ENCODE assay signal across 8 cellular contexts in genomic region chr10:80535671-80536360, GRCh38. TPM values are rescaled to one million over a fixed set of nuclear protein-coding genes. Genes with fewer than 3 reads are reported as not detected.
DNase-seq lines count a peak whose midpoint lies in the region; ATAC-seq and TF ChIP-seq lines count a peak whose summit lies in the region.

No MANE protein-coding gene starts in this region.

- ATAC-seq in GM21360 (IDR thresholded peaks at IDR 0.05; ENCODE audit: unreplicated experiment) (peak; percentile 90), IMR-90 (ENCODE audit: low read depth) (no peak)
- peak; percentile 85 to 87 for ATAC-seq in activated CD4-positive, CD25-positive, alpha-beta regulatory T cell treated with anti-CD3 and anti-CD28 coated beads, Interleukin-2, amount 50 U/mL, for 24 hours

- in situ Hi-C loops in IMR-90 (cut with MboI; ENCODE audit: low sequenced_read_pairs): no loop called here

- no peaks in the 10 kb centered on the region for H3K9me3 ChIP-seq in IMR-90 (ENCODE audit: control insufficient read depth, insufficient read depth, low read length)

- no peaks in the 10 kb centered on the region for H3K36me3 ChIP-seq in IMR-90 (ENCODE audit: control insufficient read depth, insufficient read depth, low read length)

- H3K79me1 ChIP-seq in IMR-90 (ENCODE audit: low read depth in 1 of 2, low read length in 2 of 2): no peaks in the 10 kb centered on the region

- TF ChIP-seq POLR2A in IMR-90 (IDR thresholded peaks at IDR 0.05; ENCODE audit: low read depth, low read length): no peak

- 51% methylated on average over 41 of the region's 50 CpGs; no CpG with 5 or more reads in 1 of the 2 experiments for WGBS in IMR-90 (ENCODE audit: extremely low coverage in 2 of 2, insufficient read length in 1 of 2), 2 experiments

- dilution Hi-C loops in IMR-90 (cut with HindIII; ENCODE audit: low sequenced_read_pairs, unreplicated experiment): no loop called here

- no peaks in the 10 kb centered on the region for H3K9me1 ChIP-seq in IMR-90 (ENCODE audit: insufficient read depth, low read length)

- H3K36me3 Mint-ChIP-seq in dendritic cell treated with granulocyte-macrophage colony-stimulating factor and Interleukin-4, amounts not matched to agents 40 ng/mL and 50 ng/mL, for 4 days (ENCODE audit: low read depth): no peaks in the 10 kb centered on the region

- H3K27me3 ChIP-seq in IMR-90 (ENCODE audit: control insufficient read depth, insufficient read depth, low read length): peaks cover 6% of the 10 kb centered on the region

- no peak overlapping the region for H3K9ac ChIP-seq in IMR-90 (ENCODE audit: low read depth, low read length)

- CTCF ChIA-PET in IMR-90 (lab: Yijun Ruan, JAX): no interaction called here

- no peak overlapping the region for H3K4me3 ChIP-seq in IMR-90 (ENCODE audit: insufficient read depth, low read depth, low read length)

- H3K27ac ChIP-seq in IMR-90 (ENCODE audit: insufficient read depth, low read length): no peak overlapping the region

- H3K4me1 Mint-ChIP-seq in dendritic cell treated with granulocyte-macrophage colony-stimulating factor and Interleukin-4, amounts not matched to agents 40 ng/mL and 50 ng/mL, for 4 days (ENCODE audit: low read depth): peaks cover 21% of the 10 kb centered on the region

- peak; percentile 78 for DNase-seq in COLO668 (lab: John Stamatoyannopoulos, UW; ENCODE audit: unreplicated experiment)
- DNase-seq in IMR-90: no peak
- DNase-seq in midbrain (lab: John Stamatoyannopoulos, UW): peak; percentile 24
- DNase-seq in stimulated activated CD8-positive, alpha-beta memory T cell treated with anti-CD3 and anti-CD28 coated beads, Interleukin-7, amount 100 ng/mL, for 4 hours (ENCODE audit: low read depth in 2 of 2): peak; percentile 44 to 68
- no peak for DNase-seq in NCI-H2227 treated with DMSO at 0.1 percent for 48 hours (lab: John Stamatoyannopoulos, UW)

- intact Hi-C loops in IMR-90 (cut with micrococcal nuclease): no loop called here
- intact Hi-C loops in dendritic cell treated with granulocyte-macrophage colony-stimulating factor and Interleukin-4, amounts not matched to agents 40 ng/mL and 50 ng/mL, for 4 days (cut with micrococcal nuclease): loop anchor here (5.0 kb wide), 1 partner anchor 61 kb away; no protein-coding TSS in a partner anchor

- no peak overlapping the region for H4K91ac ChIP-seq in IMR-90 (ENCODE audit: insufficient read depth, low read depth, low read length)

- no peak overlapping the region for H4K8ac ChIP-seq in IMR-90 (ENCODE audit: low read depth in 2 of 2, low read length in 2 of 2)

- H2BK5ac ChIP-seq in IMR-90 (ENCODE audit: low read depth, low read length, poor library complexity, severe bottlenecking): no peak overlapping the region

- H3K23ac ChIP-seq in IMR-90 (ENCODE audit: low read depth, low read length): no peak overlapping the region

- H3K4me1 ChIP-seq in IMR-90 (ENCODE audit: control insufficient read depth, insufficient read depth, low read length): no peaks in the 10 kb centered on the region

- H2AFZ ChIP-seq in IMR-90 (replicated peaks; ENCODE audit: low read length, poor library complexity): peak overlapping the region; percentile 66

- H4K20me1 ChIP-seq in IMR-90 (ENCODE audit: insufficient read depth, low read length): no peaks in the 10 kb centered on the region

- no peak overlapping the region for H2AK9ac ChIP-seq in IMR-90 (replicated peaks; ENCODE audit: low read depth, low read length, poor library complexity)

- no peak overlapping the region for H3K4ac ChIP-seq in IMR-90 (ENCODE audit: low read depth, low read length)

- TF ChIP-seq RAD21 in IMR-90 (IDR thresholded peaks at IDR 0.05; ENCODE audit: low read length): no peak

- H3K14ac ChIP-seq in IMR-90 (replicated peaks; ENCODE audit: low read depth, low read length): no peak overlapping the region

- TF ChIP-seq CTCF in IMR-90 (conservative IDR thresholded peaks at IDR 0.05; ENCODE audit: low read depth, low read length): no peak

- peaks cover 4% of the 10 kb centered on the region for H3K27me3 Mint-ChIP-seq in dendritic cell treated with granulocyte-macrophage colony-stimulating factor and Interleukin-4, amounts not matched to agents 40 ng/mL and 50 ng/mL, for 4 days

- no peak overlapping the region for H3K4me2 ChIP-seq in IMR-90 (ENCODE audit: low read depth, low read length)

- no peak overlapping the region for H2BK120ac ChIP-seq in IMR-90 (ENCODE audit: low read depth, low read length)

- H2BK15ac ChIP-seq in IMR-90 (ENCODE audit: low read depth, low read length): no peak overlapping the region

- no peak overlapping the region for H3K56ac ChIP-seq in IMR-90 (ENCODE audit: extremely low read depth, insufficient read depth, low read length)

- no peak overlapping the region for H2AK5ac ChIP-seq in IMR-90 (ENCODE audit: low read depth, low read length)

- POLR2A ChIA-PET in IMR-90 (lab: Charles Lee; ENCODE audit: unreplicated experiment): no interaction called here

- H3K18ac ChIP-seq in IMR-90 (ENCODE audit: low read depth, low read length): no peak overlapping the region

- H3K4me3 Mint-ChIP-seq in dendritic cell treated with granulocyte-macrophage colony-stimulating factor and Interleukin-4, amounts not matched to agents 40 ng/mL and 50 ng/mL, for 4 days: peak overlapping the region; percentile 82

- no peaks in the 10 kb centered on the region for H3K9me3 Mint-ChIP-seq in dendritic cell treated with granulocyte-macrophage colony-stimulating factor and Interleukin-4, amounts not matched to agents 40 ng/mL and 50 ng/mL, for 4 days

- no TSS peak for BruUV-seq in IMR-90 (replicated peaks; lab: Mats Ljungman, UMichigan)

- H4K5ac ChIP-seq in IMR-90 (ENCODE audit: low read depth, low read length): no peak overlapping the region

- peak overlapping the region; percentile 94 for H3K27ac Mint-ChIP-seq in dendritic cell treated with granulocyte-macrophage colony-stimulating factor and Interleukin-4, amounts not matched to agents 40 ng/mL and 50 ng/mL, for 4 days

- no peak overlapping the region for H2BK20ac ChIP-seq in IMR-90 (ENCODE audit: low read depth, low read length)

TF ChIP-seq in IMR-90, 13 proteins besides CTCF, POLR2A, EP300 and RAD21:
- TF ChIP-seq RFX5 (IDR thresholded peaks at IDR 0.05; ENCODE audit: low read depth, low read length) (no peak), MXI1 (IDR thresholded peaks at IDR 0.05; ENCODE audit: borderline replicate concordance, low read depth, low read length) (no peak), NFE2L2 (IDR thresholded peaks at IDR 0.05; ENCODE audit: low read depth, low read length) (no peak), BHLHE40 (IDR thresholded peaks at IDR 0.05; ENCODE audit: low read depth, low read length) (no peak), RCOR1 (IDR thresholded peaks at IDR 0.05; ENCODE audit: insufficient replicate concordance, low read length) (no peak), MAFK (IDR thresholded peaks at IDR 0.05; ENCODE audit: low read depth, low read length) (no peak), MAZ (IDR thresholded peaks at IDR 0.05; ENCODE audit: borderline replicate concordance, low read depth, low read length) (no peak), SMC3 (IDR thresholded peaks at IDR 0.05; ENCODE audit: low read depth, low read length) (no peak), CHD1 (IDR thresholded peaks at IDR 0.05; ENCODE audit: low read depth, low read length) (no peak), CEBPB (IDR thresholded peaks at IDR 0.05; ENCODE audit: low read depth, low read length) (no peak)

RNA-seq across cellular contexts. Expression of gene SH2D4B, which starts 1.9 kb away (rescaled TPM):
- not detected in 2 replicates for total RNA-seq in IMR-90 (2012; rRNA removed)
- polyA plus RNA-seq in IMR-90 (2012; rRNA removed): not detected in 2 replicates
- not detected in 2 replicates for polyA plus RNA-seq in IMR-90 (2012; cell fraction: cytosol; rRNA removed)
- not detected in 2 replicates for polyA plus RNA-seq in IMR-90 (2012; cell fraction: nucleus; rRNA removed; ENCODE audit: low replicate concordance)

Comparison
In these comparisons a context has a peak if more than half of its experiments do, and no peak if none do; other contexts are left out.
1. DNase-seq: peak in COLO668 (single experiment), midbrain (single experiment) and stimulated activated CD8-positive, alpha-beta memory T cell treated with anti-CD3 and anti-CD28 coated beads, Interleukin-7, amount 100 ng/mL, for 4 hours (2 of 2); none in IMR-90 (single experiment) and NCI-H2227 treated with DMSO at 0.1 percent for 48 hours (single experiment).